9 cellular contexts compared by ENCODE assay signal in the genomic region with DNA sequence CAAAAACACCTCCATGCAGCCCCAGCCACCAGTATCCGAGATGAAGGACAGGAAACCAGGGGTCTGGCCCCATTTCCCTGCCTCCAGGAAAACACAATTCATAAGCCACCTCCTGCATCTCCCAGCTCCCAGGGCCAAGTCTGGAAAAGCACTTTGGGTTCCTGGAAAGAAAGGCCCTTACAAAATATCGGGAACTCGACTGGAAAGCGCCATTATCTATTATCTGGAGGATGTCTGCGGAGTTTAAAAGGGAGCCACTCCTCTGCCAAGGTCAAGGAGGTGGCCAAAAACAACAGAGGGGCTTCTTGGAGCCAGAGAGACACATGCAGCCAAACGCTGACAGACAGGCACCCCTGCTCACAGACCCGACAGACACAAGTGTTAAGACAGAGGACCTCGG. TPM values are rescaled to one million over a fixed set of nuclear protein-coding genes. Genes with fewer than 3 reads are reported as not detected.
DNase-seq lines count a peak whose midpoint lies in the region; ATAC-seq and TF ChIP-seq lines count a peak whose summit lies in the region.
"Had no signal": no experiment of that assay in that cellular context is flagged by ENCODE, and none has a peak within 500 bp of the region (broad histone marks: within the 10 kb centered on the region; RNA-seq: fewer than 3 reads in every experiment).

No MANE protein-coding gene starts in this region.

- H4K20me1 ChIP-seq in Loucy (ENCODE audit: insufficient read depth, low read length, poor library complexity, severe bottlenecking) (peaks cover 76% of the 10 kb centered on the region), hepatocyte (ENCODE audit: insufficient read depth, poor library complexity, severe bottlenecking) (peaks cover 13% of the 10 kb centered on the region)

- H3K36me3 ChIP-seq in Loucy (ENCODE audit: insufficient read depth, low read length), result peaks cover 15% of the 10 kb centered on the region
- H3K36me3 ChIP-seq in hepatocyte (replicated peaks; ENCODE audit: insufficient read depth, low read depth), result no peaks in the 10 kb centered on the region
- H3K36me3 ChIP-seq in subcutaneous abdominal adipose tissue (ENCODE audit: control insufficient read depth in 5 of 5, insufficient read depth in 5 of 5, low read length in 5 of 5), result peaks cover 0 to 22% (median 10%) of the 10 kb centered on the region in 5 donors

- no peaks in the 10 kb centered on the region for H3K27me3 ChIP-seq in Loucy (ENCODE audit: insufficient read depth, low read length, poor library complexity, severe bottlenecking)
- H3K27me3 ChIP-seq in hepatocyte, result no peaks in the 10 kb centered on the region
- no peaks in the 10 kb centered on the region for H3K27me3 ChIP-seq in subcutaneous abdominal adipose tissue (ENCODE audit: control insufficient read depth in 5 of 5, insufficient read depth in 4 of 5, low read length in 5 of 5)

- peak overlapping the region; percentile 59 for H3K4me3 ChIP-seq in Loucy (ENCODE audit: low read length, poor library complexity, severe bottlenecking)
- H3K4me3 ChIP-seq in hepatocyte, result no peak overlapping the region
- no peak overlapping the region for H3K4me3 ChIP-seq in subcutaneous abdominal adipose tissue (ENCODE audit: low read depth in 1 of 5, low read length in 5 of 5)

- H3K9me3 ChIP-seq in Loucy (ENCODE audit: insufficient read depth, low read depth, low read length), result no peaks in the 10 kb centered on the region; the same call in 1 of the 2 replicates
- H3K9me3 ChIP-seq in hepatocyte (ENCODE audit: low read depth), result no peaks in the 10 kb centered on the region
- H3K9me3 ChIP-seq in subcutaneous abdominal adipose tissue (ENCODE audit: control insufficient read depth in 5 of 5, low read length in 5 of 5), result no peaks in the 10 kb centered on the region

- H3K9me2 ChIP-seq in Loucy (replicated peaks; ENCODE audit: low read depth, low read length) (no peaks in the 10 kb centered on the region), hepatocyte (replicated peaks; ENCODE audit: insufficient read depth) (no peaks in the 10 kb centered on the region)

- no peak overlapping the region for H3K9ac ChIP-seq in Loucy (ENCODE audit: low read depth, low read length, poor library complexity, severe bottlenecking)
- H3K9ac ChIP-seq in subcutaneous abdominal adipose tissue (ENCODE audit: low read length in 5 of 5), result peak overlapping the region in 2 of 5 donors; percentile 13 to 47

- ATAC-seq in GM18909 (IDR thresholded peaks at IDR 0.05; ENCODE audit: poor library complexity, unreplicated experiment), result no peak
- ATAC-seq: PC-3 had no signal

- WGBS in hepatocyte (ENCODE audit: low lambda C conversion rate, missing lambda C conversion rate), result 52% methylated on average over 8 of the region's 8 CpGs

- peak; percentile 25 for DNase-seq in astrocyte of the hippocampus (ENCODE audit: low read depth, low spot score)
- no peak for DNase-seq in hepatocyte (ENCODE audit: low spot score)
- DNase-seq in DMS53 treated with DMSO at 0.1 percent for 48 hours (lab: John Stamatoyannopoulos, UW; ENCODE audit: unreplicated experiment), result no peak
- no peak for DNase-seq in NCI-H1436 (lab: John Stamatoyannopoulos, UW)
- DNase-seq: activated effector memory CD4-positive, alpha-beta T cell treated with anti-CD3 and anti-CD28 coated beads, Interleukin-2, amount 50 U/mL, for 16 hours; PC-3 had no signal

- H3K4me1 ChIP-seq in Loucy (ENCODE audit: insufficient read depth, low read length, poor library complexity, severe bottlenecking) (peaks cover 50% of the 10 kb centered on the region), hepatocyte (ENCODE audit: insufficient read depth) (peaks cover 58% of the 10 kb centered on the region), subcutaneous abdominal adipose tissue (ENCODE audit: control insufficient read depth in 5 of 5, insufficient read depth in 5 of 5, low read length in 5 of 5) (peaks cover 13 to 67% (median 49%) of the 10 kb centered on the region in 5 donors)

- 0 out of 2 replicates have a peak, but pooled peaks cover 5% of the 10 kb centered on the region for H3F3A ChIP-seq in Loucy (ENCODE audit: low read depth)

- H3K4me2 ChIP-seq in Loucy (ENCODE audit: low read depth, low read length, poor library complexity, severe bottlenecking) (peak overlapping the region; percentile 68), hepatocyte (peak overlapping the region; percentile 8)

- H3K27ac ChIP-seq in hepatocyte (peak overlapping the region; percentile 88), subcutaneous abdominal adipose tissue (ENCODE audit: low read depth, low read length) (peak overlapping the region; percentile 57)

- H3K79me2 ChIP-seq in Loucy (ENCODE audit: insufficient read depth, low read length) (peaks cover 100% of the 10 kb centered on the region), hepatocyte (peaks cover 99% of the 10 kb centered on the region)

- TF ChIP-seq CTCF in Loucy (conservative IDR thresholded peaks at IDR 0.05; ENCODE audit: low read length) (no peak), hepatocyte (IDR thresholded peaks at IDR 0.05; ENCODE audit: poor library complexity) (no peak)

- no peak overlapping the region for H2AFZ ChIP-seq in Loucy (ENCODE audit: low read length)
- H2AFZ ChIP-seq in hepatocyte, result no peak overlapping the region

RNA-seq across cellular contexts. Expression of a gene that starts 9.8 kb away (rescaled TPM):
- 82.2 and 88.0 TPM in 2 replicates for total RNA-seq in hepatocyte
- polyA plus RNA-seq in hepatocyte, result 157 and 163 TPM in 2 replicates
